ENCODE assay signal across 27 cellular contexts in the genomic region with DNA sequence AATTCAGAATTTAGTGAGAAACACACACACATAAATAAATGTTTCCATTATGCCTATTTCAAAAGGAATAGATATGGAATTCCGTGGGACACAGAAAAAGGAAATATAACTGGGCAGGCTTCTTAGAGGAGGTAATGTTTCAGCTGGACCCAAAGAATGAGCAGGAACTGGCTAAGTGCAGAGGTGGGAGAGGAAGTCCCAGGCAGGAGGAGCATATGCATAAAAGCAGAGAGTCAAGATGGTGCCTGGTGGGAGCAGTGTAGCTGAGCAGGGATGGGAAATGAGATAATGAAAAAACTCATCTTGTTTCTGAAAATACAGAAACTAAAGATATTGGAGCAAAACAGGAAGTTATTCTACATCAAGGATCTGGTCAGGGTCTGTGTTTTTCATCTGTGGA.
"Had no signal": no experiment of that assay in that cellular context is flagged by ENCODE, and none has a peak within 500 bp of the region (broad histone marks: within the 10 kb centered on the region; RNA-seq: fewer than 3 reads in every experiment).

No MANE protein-coding gene starts in this region.

- DNase-seq: activated B cell treated with CpG ODN at 0.5 μM for 24 hours; activated CD4-positive, alpha-beta memory T cell treated with anti-CD3 and anti-CD28 coated beads for 36 hours; activated CD4-positive, alpha-beta T cell treated with anti-CD3 and anti-CD28 coated beads for 36 hours; activated CD4-positive, alpha-beta T cell treated with anti-CD3 and anti-CD28 coated beads, Interleukin-2, amount 10 ng/mL, durations not matched to agents 24 days and 14 days; activated CD4-positive, CD25-positive, alpha-beta regulatory T cell treated with anti-CD3 and anti-CD28 coated beads, Interleukin-2, amount 50 U/mL, for 72 hours; activated CD8-positive, alpha-beta memory T cell treated with anti-CD3 and anti-CD28 coated beads, Interleukin-2, amount 10 ng/mL, durations not matched to agents 7 days and 5 days; activated CD8-positive, alpha-beta memory T cell treated with anti-CD3 and anti-CD28 coated beads, Interleukin-2, amount 50 U/mL, for 4 hours; activated CD8-positive, alpha-beta T cell treated with anti-CD3 and anti-CD28 coated beads, Interleukin-2, amount 10 ng/mL, durations not matched to agents 7 days and 5 days; activated effector memory CD4-positive, alpha-beta T cell treated with anti-CD3 and anti-CD28 coated beads, Interleukin-2, amount 50 U/mL, for 16 hours; activated naive CD4-positive, alpha-beta T cell treated with anti-CD3 and anti-CD28 coated beads for 36 hours; activated naive CD8-positive, alpha-beta T cell treated with anti-CD3 and anti-CD28 coated beads for 36 hours; activated naive CD8-positive, alpha-beta T cell treated with anti-CD3 and anti-CD28 coated beads, Interleukin-2, amount 50 U/mL, for 24 hours; activated T-cell treated with anti-CD3 and anti-CD28 coated beads, Interleukin-2, amount 50 U/mL, for 1 hour; activated T-cell treated with anti-CD3 and anti-CD28 coated beads, Interleukin-2, amount 50 U/mL, for 48 hours; adrenal gland; amygdala; aorta; body of pancreas; caudate nucleus; colonic mucosa; effector CD8-positive, alpha-beta T cell; esophagus squamous epithelium; foreskin melanocyte; head of caudate nucleus; hippocampal formation; T-helper 2 cell; WERI-Rb-1 had no signal
